ENCODE assay signal across 18 cellular contexts in genomic region chr1:81706650-81707435, GRCh38.
A peak's percentile ranks its signal among the peaks of the same experiment; 100 is the strongest.
DNase-seq lines count a peak whose midpoint lies in the region; ATAC-seq, FAIRE-seq and TF ChIP-seq lines count a peak whose summit lies in the region.
"Had no signal": no experiment of that assay in that cellular context is flagged by ENCODE, and none has a peak within 500 bp of the region (broad histone marks: within the 10 kb centered on the region; RNA-seq: fewer than 3 reads in every experiment).

No MANE protein-coding gene starts in this region.

- CTCF ChIA-PET in A549 (lab: Yijun Ruan, JAX), result no interaction called here
- CTCF ChIA-PET in HEK293T (lab: Yijun Ruan, JAX), result no interaction called here

- H3K79me2 ChIP-seq in astrocyte (ENCODE audit: insufficient read depth, low read length), result no peaks in the 10 kb centered on the region
- H3K79me2 ChIP-seq in hepatocyte, result no peaks in the 10 kb centered on the region

- DNase-seq in A549 (ENCODE audit: low read depth in 1 of 2, low spot score in 1 of 2) (no peak), HEK293T (ENCODE audit: extremely low spot score) (no peak), astrocyte (ENCODE audit: low read depth) (peak; percentile 80), hepatocyte (ENCODE audit: low spot score) (no peak), GM19240 (ENCODE audit: insufficient read length, low spot score) (no peak), left lobe of liver (ENCODE audit: low spot score) (no peak)
- no peak for DNase-seq in stimulated activated CD4-positive, alpha-beta T cell treated with anti-CD3 and anti-CD28 coated beads, Interleukin-12 subunit alpha, Interleukin-12 subunit beta, amount 100 ng/mL, for 4 hours
- DNase-seq: activated CD8-positive, alpha-beta memory T cell treated with anti-CD3 and anti-CD28 coated beads, Interleukin-2, amount 50 U/mL, for 4 hours; DMS 273 treated with DMSO at 0.1 percent for 48 hours; dorsolateral prefrontal cortex; H9; head of caudate nucleus; left ventricle myocardium superior; stimulated activated CD8-positive, alpha-beta memory T cell treated with anti-CD3 and anti-CD28 coated beads, Interleukin-4, amount 100 ng/mL, for 48 hours; transverse colon; WERI-Rb-1 had no signal

- TF ChIP-seq EP300 in A549 (IDR thresholded peaks at IDR 0.05), result no peak

- peak overlapping the region; percentile 84 for H3K27ac Mint-ChIP-seq in astrocyte (ENCODE audit: unreplicated experiment)
- H3K27ac Mint-ChIP-seq: H9 had no signal

- TF ChIP-seq RAD21 in A549 (conservative IDR thresholded peaks at IDR 0.05 in 1 of 2, IDR thresholded peaks at IDR 0.05 in 1 of 2), result no peak

- H3K36me3 Mint-ChIP-seq in astrocyte (ENCODE audit: low read depth, unreplicated experiment), result no peaks in the 10 kb centered on the region

- no peaks in the 10 kb centered on the region for H3K9me3 ChIP-seq in A549
- no peaks in the 10 kb centered on the region for H3K9me3 ChIP-seq in astrocyte (ENCODE audit: insufficient read depth, low read depth, low read length)
- H3K9me3 ChIP-seq in hepatocyte (ENCODE audit: low read depth), result no peaks in the 10 kb centered on the region
- H3K9me3 ChIP-seq: transverse colon had no signal

- no peak for TF ChIP-seq POLR2A in A549 (IDR thresholded peaks at IDR 0.05; ENCODE audit: low read length)

- ATAC-seq in A549 (0 out of 6 replicates have a peak, but pooled peaks of 1 of the 2 experiments have one; percentile 17), HG03432 (IDR thresholded peaks at IDR 0.05; ENCODE audit: unreplicated experiment) (no peak), left lobe of liver (no peak)
- ATAC-seq: left ventricle myocardium superior had no signal

- H3K27me3 ChIP-seq in astrocyte (ENCODE audit: insufficient read depth, low read length) (no peaks in the 10 kb centered on the region), hepatocyte (no peaks in the 10 kb centered on the region)
- H3K27me3 ChIP-seq: dorsolateral prefrontal cortex, transverse colon had no signal

- H3K9me2 ChIP-seq in hepatocyte (replicated peaks; ENCODE audit: insufficient read depth), result no peaks in the 10 kb centered on the region

- peak overlapping the region; percentile 12 for H3K9ac ChIP-seq in astrocyte (ENCODE audit: low read length)

- H3K36me3 ChIP-seq in astrocyte (ENCODE audit: insufficient read depth, low read length) (no peaks in the 10 kb centered on the region), hepatocyte (replicated peaks; ENCODE audit: insufficient read depth, low read depth) (no peaks in the 10 kb centered on the region)
- H3K36me3 ChIP-seq: transverse colon, WERI-Rb-1 had no signal

- H2AFZ ChIP-seq in astrocyte (ENCODE audit: low read depth, low read length) (peak overlapping the region; percentile 38), hepatocyte (no peak overlapping the region)

- peaks cover 40% of the 10 kb centered on the region for H3K4me1 ChIP-seq in A549
- H3K4me1 ChIP-seq in astrocyte (ENCODE audit: insufficient read depth, low read length), result peaks cover 36% of the 10 kb centered on the region
- peaks cover 9% of the 10 kb centered on the region for H3K4me1 ChIP-seq in hepatocyte (ENCODE audit: insufficient read depth)
- H3K4me1 ChIP-seq: transverse colon had no signal

- H4K20me1 ChIP-seq in astrocyte (ENCODE audit: insufficient read depth, low read length) (no peaks in the 10 kb centered on the region), hepatocyte (ENCODE audit: insufficient read depth, poor library complexity, severe bottlenecking) (no peaks in the 10 kb centered on the region)

- no peak overlapping the region for H3K4me3 Mint-ChIP-seq in astrocyte (ENCODE audit: unreplicated experiment)
- H3K4me3 Mint-ChIP-seq: H9 had no signal

- POLR2A ChIA-PET in A549 (lab: Yijun Ruan, JAX), result no interaction called here
- POLR2A ChIA-PET in HEK293T (lab: Yijun Ruan, JAX), result no interaction called here

- no peak overlapping the region for H3K4me3 ChIP-seq in A549
- H3K4me3 ChIP-seq in astrocyte (ENCODE audit: insufficient read depth, low read depth, low read length), result no peak overlapping the region
- H3K4me3 ChIP-seq in hepatocyte, result no peak overlapping the region
- H3K4me3 ChIP-seq: dorsolateral prefrontal cortex, transverse colon had no signal

- no peak for TF ChIP-seq CTCF in A549 (IDR thresholded peaks at IDR 0.05)
- no peak for TF ChIP-seq CTCF in astrocyte (IDR thresholded peaks at IDR 0.05; ENCODE audit: insufficient read depth, low read depth, low read length)
- no peak for TF ChIP-seq CTCF in hepatocyte (IDR thresholded peaks at IDR 0.05; ENCODE audit: poor library complexity)

- H3K27me3 Mint-ChIP-seq in astrocyte (ENCODE audit: low read depth, unreplicated experiment), result no peaks in the 10 kb centered on the region

- no peaks in the 10 kb centered on the region for H3K9me3 Mint-ChIP-seq in astrocyte (ENCODE audit: unreplicated experiment)
- H3K9me3 Mint-ChIP-seq: H9 had no signal

- peaks cover 44% of the 10 kb centered on the region for H3K4me1 Mint-ChIP-seq in astrocyte (ENCODE audit: low read depth, unreplicated experiment)

- peak overlapping the region in 1 of 2 experiments; percentile 72; a peak in 4 of 6 replicates for H3K27ac ChIP-seq in A549
- peak overlapping the region; percentile 75 for H3K27ac ChIP-seq in astrocyte (ENCODE audit: low read depth, low read length)
- peak overlapping the region; percentile 15 for H3K27ac ChIP-seq in hepatocyte
- H3K27ac ChIP-seq: dorsolateral prefrontal cortex, transverse colon, WERI-Rb-1 had no signal

- FAIRE-seq in A549 (lab: Jason Lieb, UNC) (no peak), astrocyte (lab: Jason Lieb, UNC) (peak; percentile 93)
- FAIRE-seq: GM12891 had no signal

- H3K4me2 ChIP-seq in A549 (peak overlapping the region; percentile 20; the same call in 2 of the 3 replicates), astrocyte (ENCODE audit: low read length) (peak overlapping the region; percentile 63), hepatocyte (no peak overlapping the region)

- WGBS in A549 (ENCODE audit: missing lambda C conversion rate), result 72% methylated on average over 3 of the region's 3 CpGs
- 76% methylated on average over 3 of the region's 3 CpGs for WGBS in hepatocyte (ENCODE audit: low lambda C conversion rate, missing lambda C conversion rate)

TF ChIP-seq in A549, 52 proteins besides CTCF, POLR2A, EP300 and RAD21:
- TF ChIP-seq SREBF2 (IDR thresholded peaks at IDR 0.05) (no peak), HOXA7 (CRISPR knock-in tag; IDR thresholded peaks at IDR 0.05) (no peak), MAFK (IDR thresholded peaks at IDR 0.05; ENCODE audit: partially characterized antibody) (peak; percentile 75), PBX3 (IDR thresholded peaks at IDR 0.05) (no peak)

TF ChIP-seq in HEK293T, 16 proteins besides CTCF, POLR2A, EP300 and RAD21:
- TF ChIP-seq PKNOX1 (IDR thresholded peaks at IDR 0.05) (peak; percentile 8; the same call in 1 of the 2 replicates), LEF1 (IDR thresholded peaks at IDR 0.05; ENCODE audit: borderline replicate concordance) (no peak), NFRKB (IDR thresholded peaks at IDR 0.05) (no peak), FOXM1 (IDR thresholded peaks at IDR 0.05; ENCODE audit: borderline replicate concordance) (no peak), ELF4 (IDR thresholded peaks at IDR 0.05) (no peak)
